In the genomic region with DNA sequence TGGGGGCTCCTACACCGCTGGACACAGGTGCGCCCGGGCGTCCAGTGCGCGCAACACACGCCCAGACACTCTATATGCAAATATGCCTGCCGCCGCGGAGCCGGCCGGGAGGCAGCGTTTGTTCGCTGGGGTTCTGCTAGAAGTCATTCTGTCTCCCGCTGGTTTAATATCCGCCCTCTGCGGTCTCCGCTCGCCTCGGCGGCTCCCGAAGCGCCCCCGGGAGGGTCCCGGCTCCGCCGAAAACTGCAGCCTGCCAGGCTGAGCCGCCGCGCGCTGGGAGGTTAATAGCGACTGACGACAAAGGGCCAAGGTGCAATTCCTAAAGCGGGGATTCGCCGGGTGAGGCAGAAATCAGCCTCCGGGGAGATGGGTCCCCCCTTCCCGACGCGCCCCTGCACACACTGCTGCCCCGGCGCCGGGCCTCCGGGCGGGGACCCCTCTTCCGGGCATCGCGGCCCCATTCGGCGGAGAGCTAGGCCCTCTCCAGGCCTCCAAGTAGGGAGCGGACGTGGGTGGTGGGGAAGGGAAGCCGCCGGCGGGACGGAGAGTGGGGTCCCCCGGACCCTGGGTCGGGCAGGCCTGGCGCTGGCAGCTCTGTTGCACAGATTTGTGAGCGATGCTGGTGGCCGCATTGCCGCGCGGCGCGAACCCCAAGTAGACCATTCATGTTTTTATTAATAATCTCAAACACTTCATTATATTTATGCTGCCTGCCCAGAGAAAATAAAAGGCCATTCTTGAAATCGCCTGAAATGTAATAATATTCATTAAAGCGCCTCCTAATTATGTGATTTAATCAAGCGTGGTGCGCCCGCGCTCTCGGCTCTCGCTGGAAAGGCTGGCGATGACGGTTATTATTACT, we compare ENCODE assay signal across 8 cellular contexts. TPM values are rescaled to one million over a fixed set of nuclear protein-coding genes. Genes with fewer than 3 reads are reported as not detected.
A peak's percentile ranks its signal among the peaks of the same experiment; 100 is the strongest.
DNase-seq lines count a peak whose midpoint lies in the region; ATAC-seq, FAIRE-seq and TF ChIP-seq lines count a peak whose summit lies in the region.

No MANE protein-coding gene starts in this region.

- H3K9me3 ChIP-seq in A673 (ENCODE audit: low read depth, low read length, poor library complexity, severe bottlenecking), result no peaks in the 10 kb centered on the region
- H3K9me3 ChIP-seq in spleen, result no peaks in the 10 kb centered on the region

- no peak for FAIRE-seq in frontal cortex (lab: Jason Lieb, UNC)

- WGBS in spleen, 5 donors, result 2 to 7% (median 4%) methylated on average over 34 to 76 of the region's 76 CpGs

- ATAC-seq in GM19023 (IDR thresholded peaks at IDR 0.05; ENCODE audit: unreplicated experiment) (peak; percentile 45), GM19328 (IDR thresholded peaks at IDR 0.05; ENCODE audit: unreplicated experiment) (no peak)

- intact Hi-C loops in A673 (cut with micrococcal nuclease; ENCODE audit: unreplicated experiment), result no loop called here
- intact Hi-C loops in spleen (cut with DNase I; ENCODE audit: low total_unique reads), result loop anchor here (10.0 kb wide), 1 partner anchor 92 kb away; no protein-coding TSS in a partner anchor

- peak overlapping the region; percentile 31 for H3K27ac ChIP-seq in A673 (ENCODE audit: low read depth, low read length, poor library complexity, severe bottlenecking)
- no peak overlapping the region for H3K27ac ChIP-seq in coronary artery
- no peak overlapping the region for H3K27ac ChIP-seq in spleen

- H3K27me3 ChIP-seq in A673 (replicated peaks; ENCODE audit: insufficient read depth, low read depth, low read length, poor library complexity) (peaks cover 100% of the 10 kb centered on the region), spleen (replicated peaks in 1 of 7) (peaks cover 38 to 100% (median 100%) of the 10 kb centered on the region in 7 donors)

- H3K36me3 ChIP-seq in A673 (ENCODE audit: insufficient read depth, low read length, poor library complexity, severe bottlenecking) (no peaks in the 10 kb centered on the region), spleen (no peaks in the 10 kb centered on the region)

- TF ChIP-seq CTCF in A673 (conservative IDR thresholded peaks at IDR 0.05; ENCODE audit: low read depth, low read length), result peak; percentile 51
- no peak for TF ChIP-seq CTCF in coronary artery (IDR thresholded peaks at IDR 0.05)
- TF ChIP-seq CTCF in spleen (IDR thresholded peaks at IDR 0.05 in 8 of 11, conservative IDR thresholded peaks at IDR 0.05 in 3 of 11), result no peak

- H3K4me3 ChIP-seq in A673 (ENCODE audit: low read depth, low read length, poor library complexity, severe bottlenecking), result peak overlapping the region; percentile 49
- H3K4me3 ChIP-seq in coronary artery, result peak overlapping the region; percentile 44
- H3K4me3 ChIP-seq in spleen, result peak overlapping the region in 7 of 8 donors; percentile 0 to 58 (median 16)

- peak; percentile 91 for DNase-seq in A673 (ENCODE audit: low spot score)
- peak; percentile 12 for DNase-seq in MV-4-11 (lab: John Stamatoyannopoulos, UW)
- no peak for DNase-seq in coronary artery (ENCODE audit: low spot score)
- DNase-seq in spleen, result peak; percentile 74
- no peak for DNase-seq in frontal cortex (ENCODE audit: low spot score in 2 of 2)
- no peak for DNase-seq in KG1 (lab: John Stamatoyannopoulos, UW)

- CTCF ChIA-PET in A673 (lab: Charles Lee), result interaction anchor here (0.6 kb wide), 1 partner anchor 337 kb away, joined by 3 read pairs; no protein-coding TSS in a partner anchor

- TF ChIP-seq POLR2A in spleen (IDR thresholded peaks at IDR 0.05), result no peak

- H3K4me1 ChIP-seq in A673 (ENCODE audit: insufficient read depth, low read length, poor library complexity, severe bottlenecking), result peaks cover 35% of the 10 kb centered on the region
- H3K4me1 ChIP-seq in spleen, result peaks cover 12 to 38% (median 34%) of the 10 kb centered on the region in 6 donors

- no TSS peak for BruUV-seq in A673 (replicated peaks; lab: Mats Ljungman, UMichigan)

- POLR2A ChIA-PET in A673 (lab: Charles Lee; ENCODE audit: low non-redundant PET), result no interaction called here

RNA-seq across cellular contexts. Expression of a gene that starts 9.1 kb away (rescaled TPM):
- not detected in 2 replicates for total RNA-seq in A673 (2021)
- not detected for total RNA-seq in spleen
- polyA plus RNA-seq in spleen, result under 1 TPM in 2 of 3 donors, not detected in 1; 0.03 to 0.04 TPM
- total RNA-seq in frontal cortex, result not detected

Comparison
In these comparisons a context has a peak if more than half of its experiments do, and no peak if none do; other contexts are left out.
1. DNase-seq: peak in A673 (single experiment), MV-4-11 (single experiment) and spleen (single experiment); none in coronary artery (single experiment), frontal cortex (0 of 2) and KG1 (single experiment).
2. Peak in every context shown above with its lines, with median percentiles within 50 percentile points of each other: H3K4me3 ChIP-seq.